Comparison of ENCODE assay signal across 24 cellular contexts in the genomic region with DNA sequence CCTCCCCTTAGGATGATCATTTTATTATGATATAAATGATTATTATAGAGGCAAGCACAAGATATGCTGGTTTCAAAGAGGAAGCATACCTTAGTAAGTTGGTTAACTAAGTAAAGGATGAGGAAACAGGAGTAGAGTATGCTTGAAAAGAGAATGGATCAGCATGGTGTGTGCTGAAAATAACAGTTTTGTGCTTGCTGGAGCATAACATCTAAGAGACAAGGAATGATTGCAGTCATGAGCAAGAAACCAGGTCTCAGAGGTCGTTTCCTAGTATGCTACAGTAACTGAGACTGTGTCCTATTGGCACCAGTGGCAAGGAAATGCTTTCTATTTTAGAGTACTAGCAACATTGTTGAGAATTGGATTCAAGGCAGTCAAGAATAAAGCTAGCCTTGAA.
"Had no signal": no experiment of that assay in that cellular context is flagged by ENCODE, and none has a peak within 500 bp of the region (broad histone marks: within the 10 kb centered on the region; RNA-seq: fewer than 3 reads in every experiment).

No MANE protein-coding gene starts in this region.

- H3K27me3 ChIP-seq: foreskin keratinocyte, pancreas, right lobe of liver, vagina had no signal

- H3K4me3 Mint-ChIP-seq: activated CD4-positive, alpha-beta memory T cell treated with anti-CD3 and anti-CD28 coated beads for 36 hours; activated naive CD4-positive, alpha-beta T cell treated with anti-CD3 and anti-CD28 coated beads for 36 hours; activated naive CD8-positive, alpha-beta T cell treated with anti-CD3 and anti-CD28 coated beads, Interleukin-2, amount 10 ng/mL, durations not matched to agents 7 days and 5 days; activated T-cell treated with anti-CD3 and anti-CD28 coated beads, Interleukin-2, amount 50 U/mL, for 72 hours; immature natural killer cell; nephron progenitor cell; stimulated activated effector memory CD8-positive, alpha-beta T cell treated with anti-CD3 and anti-CD28 coated beads, Interleukin-12 subunit alpha, Interleukin-12 subunit beta, amount 100 ng/mL, for 72 hours; type B pancreatic cell had no signal

- H3K27me3 Mint-ChIP-seq: activated CD4-positive, alpha-beta memory T cell treated with anti-CD3 and anti-CD28 coated beads for 36 hours; activated naive CD8-positive, alpha-beta T cell treated with anti-CD3 and anti-CD28 coated beads, Interleukin-2, amount 10 ng/mL, durations not matched to agents 7 days and 5 days; type B pancreatic cell had no signal

- H3K4me3 ChIP-seq: pancreas, psoas muscle, right lobe of liver, skin epidermis, vagina had no signal

- ATAC-seq: activated T-cell treated with anti-CD3 and anti-CD28 coated beads, Interleukin-2, amount 50 U/mL, for 72 hours; foreskin keratinocyte; pancreas; psoas muscle; right lobe of liver; stimulated activated effector memory CD8-positive, alpha-beta T cell treated with anti-CD3 and anti-CD28 coated beads, Interleukin-12 subunit alpha, Interleukin-12 subunit beta, amount 100 ng/mL, for 72 hours had no signal

- DNase-seq: activated CD4-positive, alpha-beta memory T cell treated with anti-CD3 and anti-CD28 coated beads for 36 hours; activated effector memory CD4-positive, alpha-beta T cell treated with Interleukin-2 at 50 U/mL for 16 hours; activated naive CD4-positive, alpha-beta T cell treated with anti-CD3 and anti-CD28 coated beads for 36 hours; activated naive CD8-positive, alpha-beta T cell treated with anti-CD3 and anti-CD28 coated beads, Interleukin-2, amount 10 ng/mL, durations not matched to agents 7 days and 5 days; activated T-cell treated with anti-CD3 and anti-CD28 coated beads, Interleukin-2, amount 50 U/mL, for 72 hours; amniotic stem cell; cerebellar nuclear complex; effector CD4-positive, alpha-beta T cell; foreskin keratinocyte; immature natural killer cell; nephron progenitor cell; pancreas; psoas muscle; right lobe of liver; stimulated activated CD4-positive, alpha-beta T cell treated with anti-CD3 and anti-CD28 coated beads, Interleukin-2, amount 100 ng/mL, for 24 hours; T-helper 1 cell; WERI-Rb-1 had no signal

- FAIRE-seq: bronchial epithelial cell, endometrium, pancreas, TTC549 had no signal

- H3K9me3 Mint-ChIP-seq: activated CD4-positive, alpha-beta memory T cell treated with anti-CD3 and anti-CD28 coated beads for 36 hours; activated naive CD4-positive, alpha-beta T cell treated with anti-CD3 and anti-CD28 coated beads for 36 hours; activated naive CD8-positive, alpha-beta T cell treated with anti-CD3 and anti-CD28 coated beads, Interleukin-2, amount 10 ng/mL, durations not matched to agents 7 days and 5 days; activated T-cell treated with anti-CD3 and anti-CD28 coated beads, Interleukin-2, amount 50 U/mL, for 72 hours; immature natural killer cell; nephron progenitor cell; stimulated activated effector memory CD8-positive, alpha-beta T cell treated with anti-CD3 and anti-CD28 coated beads, Interleukin-12 subunit alpha, Interleukin-12 subunit beta, amount 100 ng/mL, for 72 hours; type B pancreatic cell had no signal

- H3K4me1 Mint-ChIP-seq: activated naive CD8-positive, alpha-beta T cell treated with anti-CD3 and anti-CD28 coated beads, Interleukin-2, amount 10 ng/mL, durations not matched to agents 7 days and 5 days; immature natural killer cell; nephron progenitor cell; stimulated activated effector memory CD8-positive, alpha-beta T cell treated with anti-CD3 and anti-CD28 coated beads, Interleukin-12 subunit alpha, Interleukin-12 subunit beta, amount 100 ng/mL, for 72 hours had no signal

- H3K27ac Mint-ChIP-seq: activated CD4-positive, alpha-beta memory T cell treated with anti-CD3 and anti-CD28 coated beads for 36 hours; activated naive CD4-positive, alpha-beta T cell treated with anti-CD3 and anti-CD28 coated beads for 36 hours; activated naive CD8-positive, alpha-beta T cell treated with anti-CD3 and anti-CD28 coated beads, Interleukin-2, amount 10 ng/mL, durations not matched to agents 7 days and 5 days; activated T-cell treated with anti-CD3 and anti-CD28 coated beads, Interleukin-2, amount 50 U/mL, for 72 hours; nephron progenitor cell; stimulated activated effector memory CD8-positive, alpha-beta T cell treated with anti-CD3 and anti-CD28 coated beads, Interleukin-12 subunit alpha, Interleukin-12 subunit beta, amount 100 ng/mL, for 72 hours; type B pancreatic cell had no signal
